9 cellular contexts compared by ENCODE assay signal in genomic region chr21:15058718-15059316, GRCh38. TPM values are rescaled to one million over a fixed set of nuclear protein-coding genes. Genes with fewer than 3 reads are reported as not detected.
DNase-seq lines count a peak whose midpoint lies in the region; ATAC-seq, FAIRE-seq and TF ChIP-seq lines count a peak whose summit lies in the region.
"Had no signal": no experiment of that assay in that cellular context is flagged by ENCODE, and none has a peak within 500 bp of the region (broad histone marks: within the 10 kb centered on the region; RNA-seq: fewer than 3 reads in every experiment).

No MANE protein-coding gene starts in this region.

- no peak overlapping the region for H2AFZ ChIP-seq in HepG2 (ENCODE audit: low read length)

- TF ChIP-seq CTCF in HepG2 (CRISPR knock-in tag; IDR thresholded peaks at IDR 0.05) (no peak), GM10266 (IDR thresholded peaks at IDR 0.05; ENCODE audit: control insufficient read depth, insufficient read depth, low read depth, missing control alignments) (no peak)

- H3K27me3 ChIP-seq in HepG2 (ENCODE audit: control insufficient read depth in 1 of 2, insufficient read depth in 2 of 2, low read length in 2 of 2): peaks cover 0 to 4% of the 10 kb centered on the region in 2 experiments; a peak in 2 of 5 replicates

- no peaks in the 10 kb centered on the region for H3K36me3 Mint-ChIP-seq in activated T-helper 1 cell treated with anti-CD3 and anti-CD28 coated beads, Interleukin-12 subunit alpha, Interleukin-12 subunit beta, Interleukin-2, Interleukin-4 antibody, amounts not matched to agents 30 ng/mL and 10 ng/mL and 1 ng/mL, durations not matched to agents 14 hours and 24 hours and 36 hours (ENCODE audit: low read depth)

- 0 out of 2 replicates have a peak overlapping the region, but pooled peaks have one; percentile 24 for H3K9ac ChIP-seq in HepG2 (ENCODE audit: insufficient read depth, low read depth, low read length)

- CTCF ChIA-PET in HepG2 (lab: Yijun Ruan, JAX; ENCODE audit: low intra/inter-chr PET ratio, low total read pairs): no interaction called here

- H3K27me3 Mint-ChIP-seq in activated T-helper 1 cell treated with anti-CD3 and anti-CD28 coated beads, Interleukin-12 subunit alpha, Interleukin-12 subunit beta, Interleukin-2, Interleukin-4 antibody, amounts not matched to agents 30 ng/mL and 10 ng/mL and 1 ng/mL, durations not matched to agents 14 hours and 24 hours and 36 hours (ENCODE audit: insufficient read depth): peaks cover 2% of the 10 kb centered on the region

- 0 out of 4 replicates have a peak, but pooled peaks of 1 of the 2 experiments have one; percentile 10 for TF ChIP-seq EP300 in HepG2 (IDR thresholded peaks at IDR 0.05; ENCODE audit: low read depth in 2 of 2, low read length in 2 of 2)
- TF ChIP-seq EP300 in HepG2 (CRISPR knock-in tag; IDR thresholded peaks at IDR 0.05; ENCODE audit: borderline replicate concordance): no peak

- peaks cover 100% of the 10 kb centered on the region for H3K79me2 ChIP-seq in HepG2 (ENCODE audit: insufficient read depth, low read length)

- in situ Hi-C loops in HepG2 (cut with HindIII; ENCODE audit: extremely low pct_ligation_motif_present, low pct_unique_long_range_greater_than_20kb): no loop called here

- POLR2A ChIA-PET in HepG2 (lab: Yijun Ruan, JAX): interaction anchor here (1.2 kb wide), 1 partner anchor 195 kb away, joined by 4 read pairs; no protein-coding TSS in a partner anchor

- TF ChIP-seq RAD21 in HepG2 (CRISPR knock-in tag; IDR thresholded peaks at IDR 0.05): no peak

- peak; percentile 22; the same call in 2 of the 3 replicates for ATAC-seq in HepG2
- ATAC-seq: activated CD4-positive, CD25-positive, alpha-beta regulatory T cell treated with anti-CD3 and anti-CD28 coated beads, Interleukin-2, amount 50 U/mL, for 24 hours had no signal

- H3K4me3 ChIP-seq in HepG2 (replicated peaks in 1 of 3; ENCODE audit: insufficient read depth in 1 of 3, low read depth in 2 of 3, low read length in 3 of 3): peak overlapping the region; percentile 2 to 35 (median 7); a peak in 3 of 6 replicates

- FAIRE-seq in HepG2 (lab: Jason Lieb, UNC): no peak

- BruUV-seq in HepG2 (replicated peaks; lab: Mats Ljungman, UMichigan): no TSS peak

- no peaks in the 10 kb centered on the region; a peak in 1 of 5 replicates for H3K36me3 ChIP-seq in HepG2 (replicated peaks in 1 of 2; ENCODE audit: control insufficient read depth in 1 of 2, insufficient read depth in 2 of 2, low read length in 2 of 2)

- H3K4me1 Mint-ChIP-seq in activated T-helper 1 cell treated with anti-CD3 and anti-CD28 coated beads, Interleukin-12 subunit alpha, Interleukin-12 subunit beta, Interleukin-2, Interleukin-4 antibody, amounts not matched to agents 30 ng/mL and 10 ng/mL and 1 ng/mL, durations not matched to agents 14 hours and 24 hours and 36 hours (ENCODE audit: low read depth): peaks cover 87% of the 10 kb centered on the region

- H3K4me1 ChIP-seq in HepG2 (ENCODE audit: insufficient read depth, low read length): peaks cover 83% of the 10 kb centered on the region

- no peak overlapping the region for H3K27ac ChIP-seq in HepG2 (ENCODE audit: extremely low read length, insufficient read depth, low read length)

- H3K4me3 Mint-ChIP-seq in activated T-helper 1 cell treated with anti-CD3 and anti-CD28 coated beads, Interleukin-12 subunit alpha, Interleukin-12 subunit beta, Interleukin-2, Interleukin-4 antibody, amounts not matched to agents 30 ng/mL and 10 ng/mL and 1 ng/mL, durations not matched to agents 14 hours and 24 hours and 36 hours: peak overlapping the region; percentile 35

- no peak overlapping the region for H3K27ac Mint-ChIP-seq in activated T-helper 1 cell treated with anti-CD3 and anti-CD28 coated beads, Interleukin-12 subunit alpha, Interleukin-12 subunit beta, Interleukin-2, Interleukin-4 antibody, amounts not matched to agents 30 ng/mL and 10 ng/mL and 1 ng/mL, durations not matched to agents 14 hours and 24 hours and 36 hours

- H3K4me2 ChIP-seq in HepG2 (ENCODE audit: low read depth, low read length): peak overlapping the region; percentile 81

- intact Hi-C loops in activated T-helper 1 cell treated with anti-CD3 and anti-CD28 coated beads, Interleukin-12 subunit alpha, Interleukin-12 subunit beta, Interleukin-2, Interleukin-4 antibody, amounts not matched to agents 30 ng/mL and 10 ng/mL and 1 ng/mL, durations not matched to agents 14 hours and 24 hours and 36 hours (cut with micrococcal nuclease): no loop called here
- intact Hi-C loops in HepG2 (cut with micrococcal nuclease; ENCODE audit: unreplicated experiment): no loop called here

- H4K20me1 ChIP-seq in HepG2 (ENCODE audit: insufficient read depth, low read length): peaks cover 93% of the 10 kb centered on the region

- no peak for TF ChIP-seq POLR2A in HepG2 (IDR thresholded peaks at IDR 0.05; ENCODE audit: insufficient read depth in 1 of 2, low read depth in 2 of 2, low read length in 2 of 2)

- no peaks in the 10 kb centered on the region for H3K9me3 Mint-ChIP-seq in activated T-helper 1 cell treated with anti-CD3 and anti-CD28 coated beads, Interleukin-12 subunit alpha, Interleukin-12 subunit beta, Interleukin-2, Interleukin-4 antibody, amounts not matched to agents 30 ng/mL and 10 ng/mL and 1 ng/mL, durations not matched to agents 14 hours and 24 hours and 36 hours

- H3K9me3 ChIP-seq in HepG2 (ENCODE audit: low read length): no peaks in the 10 kb centered on the region

- DNase-seq in AG08396 (ENCODE audit: low spot score) (peak; percentile 47), H4 (ENCODE audit: low spot score) (peak; percentile 48), HepG2 (ENCODE audit: low spot score) (no peak), GM10266 (ENCODE audit: extremely low spot score) (no peak), inferior parietal cortex (ENCODE audit: extremely low spot score) (no peak), cerebellar cortex (ENCODE audit: low spot score) (no peak)
- DNase-seq in activated T-helper 1 cell treated with anti-CD3 and anti-CD28 coated beads, Interleukin-12 subunit alpha, Interleukin-12 subunit beta, Interleukin-2, Interleukin-4 antibody, amounts not matched to agents 30 ng/mL and 10 ng/mL and 1 ng/mL, durations not matched to agents 14 hours and 24 hours and 36 hours (ENCODE audit: low spot score): no peak
- no peak for DNase-seq in activated CD4-positive, alpha-beta T cell treated with anti-CD3 and anti-CD28 coated beads for 48 hours

- WGBS in HepG2 (ENCODE audit: low lambda C conversion rate): 11% methylated on average over 2 of the region's 2 CpGs

TF ChIP-seq in HepG2, 621 proteins besides CTCF, POLR2A, EP300 and RAD21 (continues in another document):
- TF ChIP-seq ZNF577 (CRISPR knock-in tag; IDR thresholded peaks at IDR 0.05; ENCODE audit: borderline replicate concordance, low read depth) (no peak), RELA (CRISPR knock-in tag; IDR thresholded peaks at IDR 0.05) (no peak), ZNF746 (CRISPR knock-in tag; IDR thresholded peaks at IDR 0.05) (no peak), STAT5B (CRISPR knock-in tag; IDR thresholded peaks at IDR 0.05) (no peak), ZBTB38 (CRISPR knock-in tag; IDR thresholded peaks at IDR 0.05) (no peak), ASH2L (IDR thresholded peaks at IDR 0.05; ENCODE audit: insufficient read length, low read depth, low read length) (no peak), HOMEZ (CRISPR knock-in tag; IDR thresholded peaks at IDR 0.05; ENCODE audit: low read depth) (no peak)

RNA-seq across cellular contexts. Expression of gene NRIP1, which starts 6.0 kb away (rescaled TPM):
- 12.6 and 17.3 TPM in 2 replicates for total RNA-seq in H4 (2014; rRNA removed; shearing (Covaris generic))
- total RNA-seq in activated T-helper 1 cell treated with anti-CD3 and anti-CD28 coated beads, Interleukin-12 subunit alpha, Interleukin-12 subunit beta, Interleukin-2, Interleukin-4 antibody, amounts not matched to agents 30 ng/mL and 10 ng/mL and 1 ng/mL, durations not matched to agents 14 hours and 24 hours and 36 hours: 11.4 and 11.7 TPM in 2 replicates
- total RNA-seq in HepG2 (2016; rRNA removed; fragmentation: Illumina TruSeq; extraction: Trizol): 69.0 and 99.0 TPM in 2 replicates
- 27.6 and 36.4 TPM in 2 replicates for total RNA-seq in HepG2 (2016; cell fraction: cytosol; rRNA removed; fragmentation: Illumina TruSeq; extraction: Trizol; ENCODE audit: low read depth)
- 66.8 and 94.5 TPM in 2 replicates for total RNA-seq in HepG2 (2016; cell fraction: insoluble cytoplasmic fraction; rRNA removed; fragmentation: Illumina TruSeq; extraction: Trizol)
- 25.1 and 28.0 TPM in 2 replicates for total RNA-seq in HepG2 (2016; cell fraction: membrane; rRNA removed; fragmentation: Illumina TruSeq; extraction: Trizol)
- 94.9 and 106 TPM in 2 replicates for total RNA-seq in HepG2 (2016; cell fraction: nucleus; rRNA removed; fragmentation: Illumina TruSeq; extraction: Trizol)
- polyA plus RNA-seq in HepG2 (2011; rRNA removed): 18.1 and 21.0 TPM in 2 replicates
- 7.6 and 13.3 TPM in 2 replicates for polyA plus RNA-seq in HepG2 (2011; cell fraction: cytosol; rRNA removed)
- 13.9 and 17.0 TPM in 2 replicates for polyA plus RNA-seq in HepG2 (2011; cell fraction: nucleus; rRNA removed)
- polyA plus RNA-seq in HepG2 (2012): 28.1 and 32.1 TPM in 2 replicates
- 1.1 and 1.3 TPM in 2 replicates for polyA plus RNA-seq in HepG2 (2016; cell fraction: cytosol; fragmentation: Illumina TruSeq; extraction: Trizol; ENCODE audit: low read depth)
- 40.5 and 44.9 TPM in 2 replicates for polyA plus RNA-seq in HepG2 (2016; cell fraction: insoluble cytoplasmic fraction; fragmentation: Illumina TruSeq; extraction: Trizol; ENCODE audit: low read depth)
- 4.3 and 4.9 TPM in 2 replicates for polyA plus RNA-seq in HepG2 (2016; cell fraction: membrane; fragmentation: Illumina TruSeq; extraction: Trizol; ENCODE audit: low read depth)
- 46.0 and 49.0 TPM in 2 replicates for polyA plus RNA-seq in HepG2 (2016; cell fraction: nucleus; fragmentation: Illumina TruSeq; extraction: Trizol; ENCODE audit: insufficient read depth, low read depth)
- polyA minus RNA-seq in HepG2 (2011; rRNA and poly(A)+ RNA removed; ENCODE audit: low replicate concordance): 5.6 and 32.4 TPM in 2 replicates
- 42.3 and 56.3 TPM in 2 replicates for polyA minus RNA-seq in HepG2 (2011; cell fraction: cytosol; rRNA and poly(A)+ RNA removed)
- polyA minus RNA-seq in HepG2 (2011; cell fraction: nucleus; rRNA and poly(A)+ RNA removed): 188 and 226 TPM in 2 replicates

Comparison
In these comparisons a context has a peak if more than half of its experiments do, and no peak if none do; other contexts are left out.
1. DNase-seq: peak in AG08396 (single experiment) and H4 (single experiment); none in activated T-helper 1 cell treated with anti-CD3 and anti-CD28 coated beads, Interleukin-12 subunit alpha, Interleukin-12 subunit beta, Interleukin-2, Interleukin-4 antibody, amounts not matched to agents 30 ng/mL and 10 ng/mL and 1 ng/mL, durations not matched to agents 14 hours and 24 hours and 36 hours (single experiment), HepG2 (single experiment), GM10266 (single experiment), inferior parietal cortex (single experiment), cerebellar cortex (single experiment) and activated CD4-positive, alpha-beta T cell treated with anti-CD3 and anti-CD28 coated beads for 48 hours (single experiment).